ENCODE assay signal across 8 cellular contexts in genomic region chr16:57801856-57802634, GRCh38. TPM values are rescaled to one million over a fixed set of nuclear protein-coding genes. Genes with fewer than 3 reads are reported as not detected.
DNase-seq lines count a peak whose midpoint lies in the region; FAIRE-seq and TF ChIP-seq lines count a peak whose summit lies in the region.

TSS of gene KIFC3 (minus strand) at chr16:57802491. CDS start at chr16:57798243, 4,248 bp downstream.

- peak; percentile 36 for DNase-seq in NCI-H2107 treated with DMSO at 0.1 percent for 48 hours (lab: John Stamatoyannopoulos, UW; ENCODE audit: unreplicated experiment)
- no peak for DNase-seq in NCI-H2107 (lab: John Stamatoyannopoulos, UW)
- no peak for DNase-seq in NT2/D1 (ENCODE audit: low read depth, low spot score)
- DNase-seq in activated T-cell treated with anti-CD3 and anti-CD28 coated beads for 24 hours (ENCODE audit: low read depth): peak; percentile 51
- DNase-seq in endothelial cell of umbilical vein (ENCODE audit: low read depth, low spot score): peak; percentile 78
- peak; percentile 41 for DNase-seq in stimulated activated CD8-positive, alpha-beta memory T cell treated with anti-CD3 and anti-CD28 coated beads, Interleukin-12 subunit alpha, Interleukin-12 subunit beta, amount 100 ng/mL, for 24 hours (ENCODE audit: extremely low read depth)
- no peak for DNase-seq in DMS153 (lab: John Stamatoyannopoulos, UW)

- peaks cover 13% of the 10 kb centered on the region for H3K36me3 ChIP-seq in NT2/D1 (ENCODE audit: insufficient read depth, insufficient read length, low read length)
- H3K36me3 ChIP-seq in endothelial cell of umbilical vein (ENCODE audit: control insufficient read depth in 2 of 2, extremely low read depth in 1 of 2, insufficient read depth in 2 of 2, low read length in 2 of 2): peaks cover 0 to 5% of the 10 kb centered on the region in 2 experiments
- H3K36me3 ChIP-seq in mesodermal cell (ENCODE audit: control insufficient read depth, insufficient read depth, low read length): peaks cover 7% of the 10 kb centered on the region

- peaks cover 30% of the 10 kb centered on the region for H3K27me3 ChIP-seq in NT2/D1 (ENCODE audit: insufficient read depth, insufficient read length)
- no peaks in the 10 kb centered on the region for H3K27me3 ChIP-seq in endothelial cell of umbilical vein (ENCODE audit: control insufficient read depth in 2 of 2, insufficient read depth in 2 of 2, low read length in 2 of 2)

- peak within 1 kb of the TSS; percentile 84 for H3K4me2 ChIP-seq in endothelial cell of umbilical vein (ENCODE audit: insufficient read depth, low read length)

- TF ChIP-seq POLR2A in endothelial cell of umbilical vein (IDR thresholded peaks at IDR 0.05; ENCODE audit: low read depth, low read length): peak; percentile 63

- intact Hi-C loops in endothelial cell of umbilical vein (cut with micrococcal nuclease): loop anchor here (1.0 to 5.0 kb wide), 2 partner anchors 45 to 90 kb away; no protein-coding TSS in a partner anchor

- H2AFZ ChIP-seq in endothelial cell of umbilical vein (ENCODE audit: low read depth, low read length): peak within 1 kb of the TSS; percentile 42

- H3K9me1 ChIP-seq in endothelial cell of umbilical vein (replicated peaks; ENCODE audit: control insufficient read depth, extremely low read depth, insufficient read depth, low read length): no peaks in the 10 kb centered on the region

- 0 to 1% methylated on average over 64 to 79 of the region's 90 CpGs for WGBS in mesodermal cell (ENCODE audit: insufficient coverage in 2 of 2), 2 experiments

- H3K4me1 ChIP-seq in NT2/D1 (ENCODE audit: insufficient read depth, insufficient read length) (peaks cover 28% of the 10 kb centered on the region), endothelial cell of umbilical vein (ENCODE audit: control insufficient read depth, extremely low read depth, insufficient read depth, low read length) (peaks cover 25% of the 10 kb centered on the region), mesodermal cell (ENCODE audit: control insufficient read depth, insufficient read depth, low read length, poor library complexity, severe bottlenecking) (peaks cover 55% of the 10 kb centered on the region)

- H3K9ac ChIP-seq in NT2/D1 (ENCODE audit: insufficient read length, low read depth) (peak within 1 kb of the TSS; percentile 83), endothelial cell of umbilical vein (replicated peaks; ENCODE audit: extremely low read depth, insufficient read depth, low read length) (peak within 1 kb of the TSS; percentile 87)

- peak; percentile 76 for FAIRE-seq in endothelial cell of umbilical vein (lab: Jason Lieb, UNC)

- H4K20me1 ChIP-seq in endothelial cell of umbilical vein (replicated peaks; ENCODE audit: control insufficient read depth, extremely low read depth, insufficient read depth, low read length): no peaks in the 10 kb centered on the region

- peak within 1 kb of the TSS; percentile 84 for H3K27ac ChIP-seq in endothelial cell of umbilical vein (ENCODE audit: insufficient read depth, low read depth, low read length)
- peak within 1 kb of the TSS; percentile 89 for H3K27ac ChIP-seq in mesodermal cell (ENCODE audit: low read depth, low read length, severe bottlenecking)

- POLR2A ChIA-PET in endothelial cell of umbilical vein (lab: Charles Lee): interaction anchor here (1.0 kb wide), 1 partner anchor 61 kb away, joined by 3 read pairs; no protein-coding TSS in a partner anchor

- H3K9me3 ChIP-seq in NT2/D1 (ENCODE audit: insufficient read depth, low read length) (no peaks in the 10 kb centered on the region), endothelial cell of umbilical vein (replicated peaks; ENCODE audit: control insufficient read depth, insufficient read depth, low read length) (no peaks in the 10 kb centered on the region), mesodermal cell (ENCODE audit: control insufficient read depth, low read length) (no peaks in the 10 kb centered on the region)

- H3K4me3 ChIP-seq in NT2/D1 (ENCODE audit: insufficient read length, low read depth): peak within 1 kb of the TSS; percentile 63
- peak within 1 kb of the TSS; percentile 52 to 70 (median 68) for H3K4me3 ChIP-seq in endothelial cell of umbilical vein (replicated peaks in 1 of 3; ENCODE audit: insufficient read depth in 1 of 3, low read depth in 1 of 3, low read length in 3 of 3)
- peak within 1 kb of the TSS; percentile 66 for H3K4me3 ChIP-seq in mesodermal cell (ENCODE audit: extremely low read depth, insufficient read depth, low read length, poor library complexity, severe bottlenecking)

- TF ChIP-seq CTCF in endothelial cell of umbilical vein (IDR thresholded peaks at IDR 0.05; ENCODE audit: extremely low read depth in 1 of 2, insufficient read depth in 1 of 2, low read depth in 1 of 2, low read length in 2 of 2): no peak

- CTCF ChIA-PET in endothelial cell of umbilical vein (lab: Charles Lee): interaction anchor here (0.6 to 4.3 kb wide), 10 partner anchors 8 to 225 kb away, joined by 3 to 29 read pairs (median 4); no protein-coding TSS in a partner anchor

- BruUV-seq in endothelial cell of umbilical vein (replicated peaks; lab: Mats Ljungman, UMichigan): no TSS peak

- dilution Hi-C loops in endothelial cell of umbilical vein (cut with MboI; ENCODE audit: extremely low pct_ligation_motif_present, low sequenced_read_pairs): no loop called here

- peaks cover 14% of the 10 kb centered on the region for H3K79me2 ChIP-seq in endothelial cell of umbilical vein (ENCODE audit: control insufficient read depth, insufficient read depth, low read length)

TF ChIP-seq in endothelial cell of umbilical vein, 7 proteins besides CTCF, POLR2A, EP300 and RAD21:
- TF ChIP-seq FOS (IDR thresholded peaks at IDR 0.05; ENCODE audit: borderline replicate concordance, insufficient read depth, low read length): peak; percentile 63
- no peak for TF ChIP-seq MYC (IDR thresholded peaks at IDR 0.05; ENCODE audit: low read depth, low read length)
- no peak for TF ChIP-seq JUN (IDR thresholded peaks at IDR 0.05; ENCODE audit: borderline replicate concordance, insufficient read depth, insufficient read length, low read depth)
- no peak for TF ChIP-seq EZH2 (IDR thresholded peaks at IDR 0.05; ENCODE audit: borderline replicate concordance, low read depth, low read length, severe bottlenecking)
- TF ChIP-seq POLR2AphosphoS5 (IDR thresholded peaks at IDR 0.05; ENCODE audit: insufficient read depth, low read depth, low read length): peak; percentile 90
- TF ChIP-seq GATA2 (IDR thresholded peaks at IDR 0.05; ENCODE audit: insufficient read depth, insufficient read length, low read depth, low read length): no peak
- TF ChIP-seq MAX (IDR thresholded peaks at IDR 0.05; ENCODE audit: insufficient read depth, insufficient read length): no peak

RNA-seq across cellular contexts. Expression of gene KIFC3, which starts in this region (rescaled TPM):
- total RNA-seq in endothelial cell of umbilical vein: 56.7 and 62.2 TPM in 2 replicates
- 36.3 and 38.1 TPM in 2 replicates for polyA plus RNA-seq in endothelial cell of umbilical vein
- 27.7 and 43.4 TPM in 2 replicates for polyA plus RNA-seq in endothelial cell of umbilical vein (2011; cell fraction: cytosol; rRNA removed)
- 93.6 and 104 TPM in 2 replicates for polyA plus RNA-seq in endothelial cell of umbilical vein (2011; cell fraction: nucleus; rRNA removed)
- polyA plus RNA-seq in endothelial cell of umbilical vein (2012): 31.9 and 37.4 TPM in 2 replicates
- 45.8 and 50.4 TPM in 2 replicates for polyA minus RNA-seq in endothelial cell of umbilical vein
- polyA minus RNA-seq in endothelial cell of umbilical vein (2011; cell fraction: cytosol; rRNA and poly(A)+ RNA removed): 55.7 TPM
- 42.3 and 60.9 TPM in 2 replicates for polyA minus RNA-seq in endothelial cell of umbilical vein (2011; cell fraction: nucleus; rRNA and poly(A)+ RNA removed)
- polyA plus RNA-seq in mesodermal cell (2013, experiment 1 of 2): 28.1 TPM
- 20.3 TPM for polyA plus RNA-seq in mesodermal cell (2013, experiment 2 of 2)

Comparison
In these comparisons a context has a peak if more than half of its experiments do, and no peak if none do; other contexts are left out.
1. DNase-seq: peak in NCI-H2107 treated with DMSO at 0.1 percent for 48 hours (single experiment), activated T-cell treated with anti-CD3 and anti-CD28 coated beads for 24 hours (single experiment), endothelial cell of umbilical vein (single experiment) and stimulated activated CD8-positive, alpha-beta memory T cell treated with anti-CD3 and anti-CD28 coated beads, Interleukin-12 subunit alpha, Interleukin-12 subunit beta, amount 100 ng/mL, for 24 hours (single experiment); none in NCI-H2107 (single experiment), NT2/D1 (single experiment) and DMS153 (single experiment).
2. Peak in every context shown above with its lines, with median percentiles within 50 percentile points of each other: H3K4me3 ChIP-seq.